In the genomic region with DNA sequence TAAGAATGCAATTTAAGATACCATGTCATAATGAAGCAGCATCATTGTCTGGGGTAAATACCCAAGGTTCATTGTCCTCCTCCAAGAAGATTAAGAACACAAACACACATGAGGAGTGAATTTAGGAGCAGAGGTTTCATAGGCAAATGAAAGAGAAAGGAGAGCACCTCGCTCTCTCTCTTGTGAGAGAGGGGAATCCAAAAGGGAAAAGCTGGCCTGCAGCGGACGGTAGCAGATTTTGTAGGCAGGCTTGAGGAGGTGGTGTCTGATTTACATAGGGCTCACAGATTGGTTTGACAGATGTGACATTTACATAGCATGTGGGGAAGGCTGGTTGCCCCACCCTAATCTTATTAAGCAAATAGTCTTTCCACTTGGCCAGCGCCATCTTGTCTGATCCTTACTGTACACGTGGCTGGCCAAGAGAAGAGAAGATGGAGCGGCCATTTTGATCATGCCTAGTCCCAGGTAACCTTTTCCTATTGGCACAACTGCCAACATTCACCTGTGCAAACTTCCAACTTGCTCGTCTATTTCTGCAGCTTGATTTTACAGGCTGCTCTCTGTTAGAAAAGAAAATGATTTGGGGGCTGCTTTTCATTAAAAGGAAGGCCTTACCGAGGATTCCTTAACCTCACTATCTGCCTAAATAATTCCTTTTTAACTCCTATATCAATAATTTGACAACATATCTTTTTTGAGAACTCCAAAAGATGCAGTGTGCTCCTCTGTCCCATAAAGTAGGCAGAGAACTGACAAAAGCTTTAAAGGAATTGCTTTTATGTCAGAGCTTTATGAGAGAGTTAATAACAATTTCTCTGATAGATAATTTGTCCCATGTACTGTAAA, we compare ENCODE assay signal across 18 cellular contexts. TPM values are rescaled to one million over a fixed set of nuclear protein-coding genes. Genes with fewer than 3 reads are reported as not detected.
"Had no signal": no experiment of that assay in that cellular context is flagged by ENCODE, and none has a peak within 500 bp of the region (broad histone marks: within the 10 kb centered on the region; RNA-seq: fewer than 3 reads in every experiment).

No MANE protein-coding gene starts in this region.

- H3K9ac ChIP-seq: parathyroid adenoma had no signal

- FAIRE-seq: colon, islet of Langerhans had no signal

- ATAC-seq: heart left ventricle; left lobe of liver; stimulated activated naive CD8-positive, alpha-beta T cell treated with anti-CD3 and anti-CD28 coated beads, Interleukin-15, amount 100 ng/mL, for 72 hours had no signal

- H3K79me2 ChIP-seq: parathyroid adenoma had no signal

- H3K9me3 ChIP-seq: adrenal gland, heart left ventricle, testis had no signal

- H3K4me1 ChIP-seq: adrenal gland, heart left ventricle, parathyroid adenoma, testis had no signal

- H3K27me3 ChIP-seq: adrenal gland, heart left ventricle, testis had no signal

- H3K27ac ChIP-seq: adrenal gland, heart left ventricle, parathyroid adenoma, testis had no signal

- H3K4me3 ChIP-seq: adrenal gland, heart left ventricle, testis had no signal

- H3K4me3 Mint-ChIP-seq: activated B cell treated with CpG ODN at 0.5 μM for 24 hours; activated CD4-positive, alpha-beta T cell treated with anti-CD3 and anti-CD28 coated beads, Interleukin-2, amount 10 ng/mL, durations not matched to agents 24 days and 14 days; stimulated activated naive CD8-positive, alpha-beta T cell treated with anti-CD3 and anti-CD28 coated beads, Interleukin-15, amount 100 ng/mL, for 72 hours had no signal

- H3K27ac Mint-ChIP-seq: activated B cell treated with CpG ODN at 0.5 μM for 24 hours; activated CD4-positive, alpha-beta T cell treated with anti-CD3 and anti-CD28 coated beads, Interleukin-2, amount 10 ng/mL, durations not matched to agents 24 days and 14 days; activated T-helper 2 cell treated with anti-CD3 and anti-CD28 coated beads, Interferon-gamma antibody, Interleukin-2, Interleukin-4, amounts not matched to agents 10 μg/mL and 5 μg/mL and 100 μg/mL, durations not matched to agents 14 hours and 24 hours and 36 hours; stimulated activated naive CD8-positive, alpha-beta T cell treated with anti-CD3 and anti-CD28 coated beads, Interleukin-15, amount 100 ng/mL, for 72 hours had no signal

- H3K27me3 Mint-ChIP-seq: activated B cell treated with CpG ODN at 0.5 μM for 24 hours; activated CD4-positive, alpha-beta T cell treated with anti-CD3 and anti-CD28 coated beads, Interleukin-2, amount 10 ng/mL, durations not matched to agents 24 days and 14 days; stimulated activated naive CD8-positive, alpha-beta T cell treated with anti-CD3 and anti-CD28 coated beads, Interleukin-15, amount 100 ng/mL, for 72 hours had no signal

- DNase-seq: activated B cell treated with CpG ODN at 0.5 μM for 24 hours; activated CD4-positive, alpha-beta T cell treated with anti-CD3 and anti-CD28 coated beads, Interleukin-2, amount 10 ng/mL, durations not matched to agents 24 days and 14 days; activated CD8-positive, alpha-beta memory T cell treated with anti-CD3 and anti-CD28 coated beads for 24 hours; activated naive CD4-positive, alpha-beta T cell treated with anti-CD3 and anti-CD28 coated beads, Interleukin-2, amount 50 U/mL, for 16 hours; activated T-cell treated with anti-CD3 and anti-CD28 coated beads for 4 hours; adrenal gland; foreskin melanocyte; heart left ventricle; mammary epithelial cell; stimulated activated CD4-positive, alpha-beta T cell treated with anti-CD3 and anti-CD28 coated beads, Interleukin-15, amount 100 ng/mL, for 24 hours; stimulated activated CD4-positive, alpha-beta T cell treated with anti-CD3 and anti-CD28 coated beads, Interleukin-4, amount 100 ng/mL, for 24 hours; stimulated activated naive CD8-positive, alpha-beta T cell treated with anti-CD3 and anti-CD28 coated beads, Interleukin-15, amount 100 ng/mL, for 72 hours; testis had no signal

- H3K36me3 ChIP-seq: adrenal gland, heart left ventricle had no signal

- H2AFZ ChIP-seq: parathyroid adenoma had no signal

- H3K4me1 Mint-ChIP-seq: activated B cell treated with CpG ODN at 0.5 μM for 24 hours; activated CD4-positive, alpha-beta T cell treated with anti-CD3 and anti-CD28 coated beads, Interleukin-2, amount 10 ng/mL, durations not matched to agents 24 days and 14 days; stimulated activated naive CD8-positive, alpha-beta T cell treated with anti-CD3 and anti-CD28 coated beads, Interleukin-15, amount 100 ng/mL, for 72 hours had no signal

- H3K9me3 Mint-ChIP-seq: activated B cell treated with CpG ODN at 0.5 μM for 24 hours; activated CD4-positive, alpha-beta T cell treated with anti-CD3 and anti-CD28 coated beads, Interleukin-2, amount 10 ng/mL, durations not matched to agents 24 days and 14 days had no signal

RNA-seq across cellular contexts. Expression of gene LRRC7, which starts 16.0 kb away (rescaled TPM):
- total RNA-seq: activated B cell treated with CpG ODN at 0.5 μM for 24 hours; activated T-helper 2 cell treated with anti-CD3 and anti-CD28 coated beads, Interferon-gamma antibody, Interleukin-2, Interleukin-4, amounts not matched to agents 10 μg/mL and 5 μg/mL and 100 μg/mL, durations not matched to agents 14 hours and 24 hours and 36 hours had no signal
